Comparison of ENCODE assay signal across 7 cellular contexts in the genomic region with DNA sequence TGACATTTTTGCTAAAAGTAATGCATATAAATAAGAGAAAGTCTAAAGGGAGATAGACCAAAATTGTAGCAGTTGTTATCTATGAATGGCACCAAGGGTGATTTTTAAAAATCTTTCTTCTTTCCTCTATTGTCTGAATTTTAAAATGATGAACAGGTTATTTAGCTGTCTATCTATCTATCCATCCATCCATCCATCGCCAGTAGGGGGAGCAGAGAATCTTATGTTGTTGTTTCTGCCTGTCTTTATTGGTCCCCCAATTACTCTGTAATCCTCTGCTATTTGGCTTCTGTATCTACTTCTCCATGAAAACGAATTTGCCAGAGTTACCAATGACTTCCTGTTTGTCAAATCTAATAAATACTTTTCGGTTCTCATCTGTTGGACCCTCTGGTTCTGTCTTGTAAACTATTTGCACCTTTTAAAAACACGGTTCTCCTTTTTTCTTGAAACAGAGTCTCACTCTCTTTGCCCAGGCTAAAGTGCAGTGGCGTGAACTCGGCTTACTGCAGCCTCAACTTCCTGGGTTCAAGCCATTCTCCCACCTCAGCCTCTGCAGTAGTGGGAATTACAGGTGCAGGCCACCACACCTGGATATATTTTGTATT.
DNase-seq lines count a peak whose midpoint lies in the region; ATAC-seq, FAIRE-seq and TF ChIP-seq lines count a peak whose summit lies in the region.

No MANE protein-coding gene starts in this region.

- H3K27me3 ChIP-seq in WERI-Rb-1 (ENCODE audit: insufficient read depth, low read depth, severe bottlenecking) (no peaks in the 10 kb centered on the region), testis (no peaks in the 10 kb centered on the region)

- H3K4me1 ChIP-seq in testis, result no peaks in the 10 kb centered on the region

- peak in 1 of 2 donors; percentile 55 for ATAC-seq in left cardiac atrium
- no peak for ATAC-seq in HG03025 (IDR thresholded peaks at IDR 0.05; ENCODE audit: low FRiP score, unreplicated experiment)

- FAIRE-seq in H54 (lab: Jason Lieb, UNC), result peak; percentile 80

- TF ChIP-seq CTCF in GM12864 (IDR thresholded peaks at IDR 0.05; ENCODE audit: low read depth, low read length, missing control alignments) (peak; percentile 71), WERI-Rb-1 (IDR thresholded peaks at IDR 0.05; ENCODE audit: low read depth, low read length) (peak; percentile 62), testis (IDR thresholded peaks at IDR 0.05) (peak in 2 of 3 experiments; percentile 23 to 37)

- DNase-seq in GM12864 (ENCODE audit: low read depth) (peak; percentile 5), H54 (ENCODE audit: insufficient read length, low spot score) (no peak), NCI-H146 treated with DMSO at 0.1 percent for 48 hours (lab: John Stamatoyannopoulos, UW; ENCODE audit: unreplicated experiment) (peak; percentile 90), WERI-Rb-1 (peak; percentile 46), left cardiac atrium (peak; percentile 28), testis (peak; percentile 61)

- TF ChIP-seq POLR2A in H54 (IDR thresholded peaks at IDR 0.05; ENCODE audit: low read depth, low read length) (no peak), testis (IDR thresholded peaks at IDR 0.05) (no peak)

- WGBS in testis, 2 donors, result 57 to 60% methylated on average over 6 of the region's 6 CpGs

- no peaks in the 10 kb centered on the region for H3K9me3 ChIP-seq in WERI-Rb-1 (ENCODE audit: severe bottlenecking)
- H3K9me3 ChIP-seq in testis, result no peaks in the 10 kb centered on the region

- no peak overlapping the region for H3K27ac ChIP-seq in WERI-Rb-1
- no peak overlapping the region for H3K27ac ChIP-seq in testis

- intact Hi-C loops in left cardiac atrium (cut with DNase I) (loop anchor here in 1 of 2 donors (5.0 to 10.0 kb wide), 2 partner anchors 158 to 211 kb away; no protein-coding TSS in a partner anchor), testis (cut with DNase I; ENCODE audit: low total_unique reads) (no loop called here)

- H3K4me3 ChIP-seq in GM12864 (ENCODE audit: low read depth, low read length) (no peak overlapping the region), WERI-Rb-1 (ENCODE audit: low read depth, low read length) (no peak overlapping the region), testis (no peak overlapping the region)

- H3K36me3 ChIP-seq in WERI-Rb-1, result no peaks in the 10 kb centered on the region
- no peaks in the 10 kb centered on the region for H3K36me3 ChIP-seq in testis (ENCODE audit: low read depth, missing control alignments)
